ENCODE assay signal across 23 cellular contexts in the genomic region with DNA sequence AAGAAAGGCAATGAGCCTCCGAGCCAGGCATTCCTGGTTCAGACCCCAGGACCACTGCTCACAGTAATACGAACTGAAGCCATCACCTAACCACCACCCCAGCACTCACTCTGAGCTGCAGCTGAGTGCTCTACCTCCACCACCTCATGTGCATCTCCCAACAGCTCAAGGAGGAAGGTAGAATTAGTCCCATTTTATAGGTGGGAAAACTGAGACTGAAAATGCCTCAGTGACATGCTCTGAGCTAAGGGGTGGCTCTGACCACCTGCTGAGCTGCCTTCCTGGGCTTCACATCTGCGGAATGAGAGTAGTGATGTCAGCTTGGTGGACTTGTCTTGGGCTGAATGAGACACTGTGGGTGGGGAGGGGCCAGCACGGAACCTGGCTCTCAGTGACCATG.
A peak's percentile ranks its signal among the peaks of the same experiment; 100 is the strongest.
DNase-seq lines count a peak whose midpoint lies in the region; ATAC-seq, FAIRE-seq and TF ChIP-seq lines count a peak whose summit lies in the region.
"Had no signal": no experiment of that assay in that cellular context is flagged by ENCODE, and none has a peak within 500 bp of the region (broad histone marks: within the 10 kb centered on the region; RNA-seq: fewer than 3 reads in every experiment).

No MANE protein-coding gene starts in this region.

- H3K4me3 Mint-ChIP-seq in Calu3 (ENCODE audit: low read depth, unreplicated experiment): no peak overlapping the region
- H3K4me3 Mint-ChIP-seq: CD4-positive, alpha-beta memory T cell; GM23338; HFFc6 had no signal

- no peak overlapping the region for H2BK20ac ChIP-seq in H1 (ENCODE audit: low read length)

- DNase-seq in HepG2 (ENCODE audit: low spot score) (no peak), right lobe of liver (no peak), H1 (ENCODE audit: low read depth in 1 of 2, low spot score in 2 of 2) (no peak), neuronal stem cell (ENCODE audit: low spot score) (no peak), GM23248 (no peak), Calu3 (no peak), NCI-H2081 treated with DMSO at 0.1 percent for 48 hours (lab: John Stamatoyannopoulos, UW) (no peak)
- DNase-seq: 8988T; ACHN; AML-193; CD4-positive, alpha-beta memory T cell; COR-L47; DMS153; DND-41; HFFc6 had no signal

- TF ChIP-seq EP300 in HepG2 (IDR thresholded peaks at IDR 0.05; ENCODE audit: low read depth in 2 of 2, low read length in 2 of 2) (no peak), HepG2 (CRISPR knock-in tag; IDR thresholded peaks at IDR 0.05; ENCODE audit: borderline replicate concordance) (no peak), H1 (IDR thresholded peaks at IDR 0.05; ENCODE audit: borderline replicate concordance in 1 of 2, low read depth in 2 of 2, low read length in 2 of 2) (no peak)

- H3K36me3 ChIP-seq in HepG2 (replicated peaks in 1 of 2; ENCODE audit: control insufficient read depth in 1 of 2, insufficient read depth in 2 of 2, low read length in 2 of 2) (no peaks in the 10 kb centered on the region), right lobe of liver (no peaks in the 10 kb centered on the region), H1 (ENCODE audit: control insufficient read depth in 2 of 4, insufficient read depth in 4 of 4, low read length in 3 of 4) (no peaks in the 10 kb centered on the region), neuronal stem cell (replicated peaks in 1 of 2; ENCODE audit: control insufficient read depth in 2 of 2, insufficient read depth in 2 of 2, low read length in 2 of 2) (peaks cover 0 to 1% of the 10 kb centered on the region in 2 donors), GM23248 (ENCODE audit: low read depth) (no peaks in the 10 kb centered on the region)
- H3K36me3 ChIP-seq: BE2C; BLaER1 treated with 17β-estradiol and CSF1 and Interleukin-3, amounts not matched to agents 10 nM and 100 nM; HAP-1 had no signal

- no peak overlapping the region for H2BK5ac ChIP-seq in H1 (ENCODE audit: low read depth, low read length)
- H2BK5ac ChIP-seq in neuronal stem cell (ENCODE audit: low read length): peak overlapping the region; percentile 46

- no peaks in the 10 kb centered on the region for H3K79me2 ChIP-seq in HepG2 (ENCODE audit: insufficient read depth, low read length)
- H3K79me2 ChIP-seq in H1 (ENCODE audit: control insufficient read depth in 1 of 2, insufficient read depth in 2 of 2, low read length in 2 of 2): no peaks in the 10 kb centered on the region
- no peaks in the 10 kb centered on the region for H3K79me2 ChIP-seq in GM23248 (ENCODE audit: insufficient read depth)

- TF ChIP-seq POLR2A in HepG2 (IDR thresholded peaks at IDR 0.05; ENCODE audit: insufficient read depth in 1 of 2, low read depth in 2 of 2, low read length in 2 of 2): no peak
- no peak for TF ChIP-seq POLR2A in right lobe of liver (IDR thresholded peaks at IDR 0.05)
- TF ChIP-seq POLR2A in H1 (IDR thresholded peaks at IDR 0.05; ENCODE audit: control extremely low read depth in 1 of 2, low read depth in 2 of 2, low read length in 2 of 2): no peak

- H2BK15ac ChIP-seq in H1 (ENCODE audit: low read length) (no peak overlapping the region), neuronal stem cell (ENCODE audit: low read length) (peak overlapping the region; percentile 35)

- H3K27ac Mint-ChIP-seq in Calu3 (ENCODE audit: unreplicated experiment): no peak overlapping the region
- H3K27ac Mint-ChIP-seq: CD4-positive, alpha-beta memory T cell; GM23338; HFFc6 had no signal

- H3K4me1 Mint-ChIP-seq in Calu3 (ENCODE audit: low read depth, unreplicated experiment): no peaks in the 10 kb centered on the region
- H3K4me1 Mint-ChIP-seq: CD4-positive, alpha-beta memory T cell; GM23338 had no signal

- no peak for TF ChIP-seq RAD21 in HepG2 (CRISPR knock-in tag; IDR thresholded peaks at IDR 0.05)
- no peak for TF ChIP-seq RAD21 in H1 (IDR thresholded peaks at IDR 0.05 in 1 of 2, conservative IDR thresholded peaks at IDR 0.05 in 1 of 2; ENCODE audit: low read depth in 2 of 2, low read length in 2 of 2)

- H3K4me2 ChIP-seq in HepG2 (ENCODE audit: low read depth, low read length): no peak overlapping the region
- H3K4me2 ChIP-seq in H1 (ENCODE audit: insufficient read depth in 1 of 2, low read depth in 2 of 2, low read length in 2 of 2): no peak overlapping the region
- no peak overlapping the region for H3K4me2 ChIP-seq in neuronal stem cell (ENCODE audit: insufficient read depth, low read length, poor library complexity, severe bottlenecking)
- no peak overlapping the region for H3K4me2 ChIP-seq in GM23248 (ENCODE audit: unreplicated experiment)
- H3K4me2 ChIP-seq: A549, GM23338 had no signal

- H3K23ac ChIP-seq in H1 (ENCODE audit: insufficient read length) (no peak overlapping the region), neuronal stem cell (ENCODE audit: low read depth, low read length, poor library complexity) (no peak overlapping the region)

- H3K36me3 Mint-ChIP-seq in Calu3 (ENCODE audit: insufficient read depth, unreplicated experiment): no peaks in the 10 kb centered on the region
- H3K36me3 Mint-ChIP-seq: CD4-positive, alpha-beta memory T cell had no signal

- H4K20me1 ChIP-seq in HepG2 (ENCODE audit: insufficient read depth, low read length) (no peaks in the 10 kb centered on the region), H1 (replicated peaks in 1 of 2; ENCODE audit: control insufficient read depth in 1 of 2, insufficient read depth in 2 of 2, low read length in 2 of 2) (peaks cover 0 to 2% of the 10 kb centered on the region in 2 experiments), GM23248 (ENCODE audit: insufficient read depth) (no peaks in the 10 kb centered on the region)
- H4K20me1 ChIP-seq: BLaER1 treated with 17β-estradiol and CSF1 and Interleukin-3, amounts not matched to agents 10 nM and 100 nM had no signal

- H3K4me1 ChIP-seq in HepG2 (ENCODE audit: insufficient read depth, low read length): no peaks in the 10 kb centered on the region
- no peaks in the 10 kb centered on the region for H3K4me1 ChIP-seq in right lobe of liver
- H3K4me1 ChIP-seq in H1 (replicated peaks in 1 of 4; ENCODE audit: control insufficient read depth in 3 of 4, insufficient read depth in 4 of 4, low read length in 3 of 4): no peaks in the 10 kb centered on the region
- peaks cover 0 to 4% of the 10 kb centered on the region in 2 donors for H3K4me1 ChIP-seq in neuronal stem cell (ENCODE audit: control insufficient read depth in 2 of 2, insufficient read depth in 1 of 2, low read depth in 1 of 2, low read length in 2 of 2)
- no peaks in the 10 kb centered on the region for H3K4me1 ChIP-seq in GM23248 (ENCODE audit: insufficient read depth)
- H3K4me1 ChIP-seq: A549, HAP-1 had no signal

- no peaks in the 10 kb centered on the region for H3F3A ChIP-seq in GM23248 (ENCODE audit: insufficient read depth)

- H4K91ac ChIP-seq in H1 (replicated peaks; ENCODE audit: insufficient read length, low read length) (no peak overlapping the region), neuronal stem cell (ENCODE audit: low read depth, low read length, poor library complexity) (no peak overlapping the region)

- FAIRE-seq in HepG2 (lab: Jason Lieb, UNC) (no peak), H1 (lab: Jason Lieb, UNC) (no peak)
- FAIRE-seq: A549, G401.6, GM12892, H54 had no signal

- H3K18ac ChIP-seq in H1 (ENCODE audit: extremely low read depth, low read length): no peak overlapping the region
- peak overlapping the region; percentile 77 for H3K18ac ChIP-seq in neuronal stem cell (ENCODE audit: low read length)

- peaks cover 95% of the 10 kb centered on the region for H3K27me3 Mint-ChIP-seq in Calu3 (ENCODE audit: unreplicated experiment)

- no peak overlapping the region for H3K9ac ChIP-seq in HepG2 (ENCODE audit: insufficient read depth, low read depth, low read length)
- H3K9ac ChIP-seq in H1 (replicated peaks in 1 of 4; ENCODE audit: extremely low read depth in 1 of 4, low read depth in 3 of 4, low read length in 3 of 4): no peak overlapping the region
- no peak overlapping the region for H3K9ac ChIP-seq in neuronal stem cell (ENCODE audit: low read depth, low read length, poor library complexity)
- no peak overlapping the region for H3K9ac ChIP-seq in GM23248
- H3K9ac ChIP-seq: BLaER1 treated with 17β-estradiol and CSF1 and Interleukin-3, amounts not matched to agents 10 nM and 100 nM had no signal

- H3K4me3 ChIP-seq in HepG2 (replicated peaks in 1 of 3; ENCODE audit: insufficient read depth in 1 of 3, low read depth in 2 of 3, low read length in 3 of 3) (no peak overlapping the region), right lobe of liver (no peak overlapping the region), H1 (ENCODE audit: extremely low read depth in 1 of 4, insufficient read depth in 2 of 4, low read depth in 3 of 4, low read length in 4 of 4) (no peak overlapping the region), neuronal stem cell (ENCODE audit: low read length in 2 of 2) (no peak overlapping the region), GM23248 (no peak overlapping the region)
- H3K4me3 ChIP-seq: A549; BLaER1 treated with 17β-estradiol and CSF1 and Interleukin-3, amounts not matched to agents 10 nM and 100 nM; GM23338; HAP-1 had no signal

- H2BK120ac ChIP-seq in H1 (replicated peaks; ENCODE audit: low read depth, low read length) (no peak overlapping the region), neuronal stem cell (ENCODE audit: low read depth, low read length) (peak overlapping the region; percentile 72)

- peak overlapping the region; percentile 4 for H4K8ac ChIP-seq in H1 (ENCODE audit: extremely low read depth, insufficient read depth, low read length)
- H4K8ac ChIP-seq in neuronal stem cell (ENCODE audit: low read depth, low read length): no peak overlapping the region

- no peaks in the 10 kb centered on the region; the same call in 1 of the 2 replicates for H3K23me2 ChIP-seq in H1 (ENCODE audit: low read depth, low read length)

- H3K79me1 ChIP-seq in H1 (ENCODE audit: low read depth, low read length) (no peaks in the 10 kb centered on the region), neuronal stem cell (ENCODE audit: low read depth, low read length) (no peaks in the 10 kb centered on the region)

- H4K5ac ChIP-seq in H1 (ENCODE audit: insufficient read length, low read depth, low read length): no peak overlapping the region

- H3K27ac ChIP-seq in HepG2 (ENCODE audit: extremely low read length, insufficient read depth, low read length) (no peak overlapping the region), right lobe of liver (no peak overlapping the region), H1 (ENCODE audit: low read depth, low read length) (no peak overlapping the region), neuronal stem cell (replicated peaks; ENCODE audit: low read length) (no peak overlapping the region), GM23248 (no peak overlapping the region)
- H3K27ac ChIP-seq: A549; BLaER1 treated with 17β-estradiol and CSF1 and Interleukin-3, amounts not matched to agents 10 nM and 100 nM had no signal

- H3K27me3 ChIP-seq in HepG2 (ENCODE audit: control insufficient read depth in 1 of 2, insufficient read depth in 2 of 2, low read length in 2 of 2): peaks cover 4 to 37% of the 10 kb centered on the region in 2 experiments; a peak in 4 of 5 replicates
- no peaks in the 10 kb centered on the region for H3K27me3 ChIP-seq in right lobe of liver
- no peaks in the 10 kb centered on the region for H3K27me3 ChIP-seq in H1 (replicated peaks in 1 of 4; ENCODE audit: control insufficient read depth in 3 of 4, extremely low read depth in 1 of 4, insufficient read depth in 3 of 4, low read length in 3 of 4)
- peaks cover 0 to 23% (median 0%) of the 10 kb centered on the region in 3 experiments for H3K27me3 ChIP-seq in neuronal stem cell (ENCODE audit: control insufficient read depth in 3 of 3, insufficient read depth in 3 of 3, low read depth in 1 of 3, low read length in 3 of 3)
- peaks cover 33% of the 10 kb centered on the region for H3K27me3 ChIP-seq in GM23248 (replicated peaks; ENCODE audit: insufficient read depth)
- H3K27me3 ChIP-seq: BE2C; BLaER1 treated with 17β-estradiol and CSF1 and Interleukin-3, amounts not matched to agents 10 nM and 100 nM had no signal

- no peak overlapping the region for H3K56ac ChIP-seq in H1 (replicated peaks; ENCODE audit: insufficient read length, low read depth, low read length)

- H3K9me2 ChIP-seq in GM23248 (ENCODE audit: insufficient read depth): no peaks in the 10 kb centered on the region

- H2AFZ ChIP-seq in HepG2 (ENCODE audit: low read length): no peak overlapping the region
- no peak overlapping the region for H2AFZ ChIP-seq in H1 (ENCODE audit: low read length)
- H2AFZ ChIP-seq in neuronal stem cell (ENCODE audit: low read length): no peak overlapping the region
- H2AFZ ChIP-seq in GM23248: no peak overlapping the region
- H2AFZ ChIP-seq: GM23338 had no signal

- H3K4ac ChIP-seq in H1 (replicated peaks; ENCODE audit: insufficient read length, low read depth, low read length) (no peak overlapping the region), neuronal stem cell (ENCODE audit: low read length) (no peak overlapping the region)

- CTCF ChIA-PET in HepG2 (lab: Yijun Ruan, JAX; ENCODE audit: low intra/inter-chr PET ratio, low total read pairs): no interaction called here
- CTCF ChIA-PET in H1 (lab: Charles Lee; ENCODE audit: partially characterized antibody): interaction anchor here (0.9 to 3.5 kb wide), 3 partner anchors 10 to 12 kb away, joined by 3 to 25 read pairs (median 5); no protein-coding TSS in a partner anchor
- CTCF ChIA-PET in Calu3 (lab: Charles Lee): interaction anchor here (0.6 to 1.0 kb wide), 2 partner anchors 11 to 12 kb away, joined by 3 read pairs; no protein-coding TSS in a partner anchor

- in situ Hi-C loops in HepG2 (cut with HindIII; ENCODE audit: extremely low pct_ligation_motif_present, low pct_unique_long_range_greater_than_20kb) (no loop called here), GM23248 (cut with MboI) (no loop called here)

- BruUV-seq in HepG2 (replicated peaks; lab: Mats Ljungman, UMichigan): no TSS peak
- BruUV-seq in Calu3 (replicated peaks; lab: Mats Ljungman, UMichigan): no TSS peak

- no peak overlapping the region for H2BK12ac ChIP-seq in H1 (ENCODE audit: low read depth, low read length)
- no peak overlapping the region for H2BK12ac ChIP-seq in neuronal stem cell (ENCODE audit: low read length)

- WGBS in HepG2 (ENCODE audit: low lambda C conversion rate): 0% methylated on average over 2 of the region's 4 CpGs
- 80% methylated on average over 2 of the region's 4 CpGs for WGBS in right lobe of liver (ENCODE audit: insufficient coverage, low coverage, low lambda C conversion rate, missing lambda C conversion rate)
- WGBS in H1 (ENCODE audit: extremely low coverage in 1 of 2, insufficient coverage in 1 of 2, insufficient read length in 1 of 2, insufficient replicate concordance in 2 of 2, low coverage in 1 of 2, low lambda C conversion rate in 2 of 2, missing lambda C conversion rate in 1 of 2), 2 experiments: 85% methylated on average over 4 of the region's 4 CpGs; no CpG with 5 or more reads in 1 of the 2 experiments
- no CpG with 5 or more reads among the region's 4 CpGs for WGBS in neuronal stem cell (ENCODE audit: extremely low coverage in 2 of 2, insufficient read length in 2 of 2, insufficient replicate concordance in 1 of 2), 2 donors
- 58 to 59% methylated on average over 4 of the region's 4 CpGs for WGBS in GM23248 (ENCODE audit: low coverage in 1 of 2, low lambda C conversion rate in 2 of 2, missing lambda C conversion rate in 2 of 2), 2 experiments

- TF ChIP-seq CTCF in HepG2 (CRISPR knock-in tag; IDR thresholded peaks at IDR 0.05) (no peak), right lobe of liver (IDR thresholded peaks at IDR 0.05) (no peak), H1 (IDR thresholded peaks at IDR 0.05; ENCODE audit: control extremely low read depth in 1 of 3, insufficient read depth in 1 of 3, low read depth in 1 of 3, low read length in 3 of 3) (no peak), Calu3 (IDR thresholded peaks at IDR 0.05; ENCODE audit: unreplicated experiment) (no peak)

- H3K9me3 Mint-ChIP-seq in Calu3 (ENCODE audit: low read depth, unreplicated experiment): peaks cover 5% of the 10 kb centered on the region
- H3K9me3 Mint-ChIP-seq: GM23338, HFFc6 had no signal

- H3K9me3 ChIP-seq in HepG2 (ENCODE audit: low read length): no peaks in the 10 kb centered on the region
- H3K9me3 ChIP-seq in right lobe of liver: no peaks in the 10 kb centered on the region
- no peaks in the 10 kb centered on the region for H3K9me3 ChIP-seq in H1 (ENCODE audit: insufficient read depth in 2 of 2, low read depth in 1 of 2, low read length in 1 of 2)
- H3K9me3 ChIP-seq in neuronal stem cell (replicated peaks in 1 of 2; ENCODE audit: control insufficient read depth in 2 of 2, insufficient read depth in 1 of 2, low read depth in 1 of 2, low read length in 2 of 2): no peaks in the 10 kb centered on the region
- no peaks in the 10 kb centered on the region for H3K9me3 ChIP-seq in GM23248 (ENCODE audit: low read depth)
- H3K9me3 ChIP-seq: A549, BE2C, HAP-1 had no signal

- intact Hi-C loops in HepG2 (cut with micrococcal nuclease; ENCODE audit: unreplicated experiment) (no loop called here), right lobe of liver (cut with DNase I) (no loop called here), Calu3 (cut with micrococcal nuclease; ENCODE audit: unreplicated experiment) (no loop called here)

- POLR2A ChIA-PET in HepG2 (lab: Yijun Ruan, JAX) (no interaction called here), H1 (lab: Charles Lee; ENCODE audit: partially characterized antibody) (no interaction called here)

- no peak for ATAC-seq in HepG2
- ATAC-seq in right lobe of liver: no peak
- ATAC-seq: A549, GM23338 had no signal

- no peak overlapping the region for H2AK5ac ChIP-seq in H1 (ENCODE audit: low read depth, low read length)
- H2AK5ac ChIP-seq in neuronal stem cell (ENCODE audit: low read depth, low read length): peak overlapping the region; percentile 31

- no peak overlapping the region for H3K14ac ChIP-seq in H1 (ENCODE audit: insufficient read length)
- H3K14ac ChIP-seq in neuronal stem cell (ENCODE audit: low read length): no peak overlapping the region

Comparison
In these comparisons a context has a peak if more than half of its experiments do, and no peak if none do; other contexts are left out.
1. Of the 41 proteins assayed by ChIP-seq in both HepG2 and H1: peak only in HepG2: none; only in H1: KDM1A; in both: none; in neither: 40.